Comparison of ENCODE assay signal across 15 cellular contexts in the genomic region with DNA sequence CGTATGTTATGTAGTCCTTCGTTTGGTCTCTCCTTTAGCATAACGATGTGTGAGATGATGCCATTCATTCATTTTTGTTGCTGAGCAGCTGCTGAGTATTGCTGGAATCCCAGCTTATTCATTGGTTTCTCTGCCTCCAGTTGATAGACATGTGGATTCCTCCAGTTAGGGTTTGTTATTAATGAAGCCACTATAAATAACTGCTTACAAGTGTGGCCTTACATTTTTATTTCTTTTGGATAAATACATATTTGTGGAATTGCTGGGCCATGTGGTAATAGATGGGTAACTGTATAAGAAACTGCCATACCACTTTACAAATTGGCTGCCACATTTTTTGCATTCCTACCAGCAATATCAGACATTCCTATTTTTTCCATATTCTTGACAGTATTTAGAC.
"Had no signal": no experiment of that assay in that cellular context is flagged by ENCODE, and none has a peak within 500 bp of the region (broad histone marks: within the 10 kb centered on the region; RNA-seq: fewer than 3 reads in every experiment).

No MANE protein-coding gene starts in this region.

- H3K27ac ChIP-seq: cardiac muscle cell, gastrocnemius medialis, left ventricle myocardium inferior, testis, WERI-Rb-1 had no signal

- H3K27me3 ChIP-seq: testis had no signal

- H3K4me3 Mint-ChIP-seq: neural crest cell; stimulated activated naive CD8-positive, alpha-beta T cell treated with anti-CD3 and anti-CD28 coated beads, Interleukin-15, Interleukin-2, amounts not matched to agents 100 ng/mL and 50 ng/mL, for 24 hours had no signal

- H3K4me3 ChIP-seq: cardiac muscle cell, gastrocnemius medialis, heart right ventricle, left ventricle myocardium inferior, testis had no signal

- FAIRE-seq: colon, keratinocyte had no signal

- H3K27me3 Mint-ChIP-seq: stimulated activated naive CD8-positive, alpha-beta T cell treated with anti-CD3 and anti-CD28 coated beads, Interleukin-15, Interleukin-2, amounts not matched to agents 100 ng/mL and 50 ng/mL, for 24 hours had no signal

- H3K36me3 ChIP-seq: cardiac muscle cell, gastrocnemius medialis, WERI-Rb-1 had no signal

- H3K9me3 ChIP-seq: gastrocnemius medialis, heart right ventricle, left ventricle myocardium inferior, testis had no signal

- H3K4me1 ChIP-seq: gastrocnemius medialis had no signal

- DNase-seq: activated CD4-positive, alpha-beta T cell treated with anti-CD3 and anti-CD28 coated beads for 48 hours; activated gamma-delta T cell treated with Interleukin-2 at 50 U/mL for 16 hours; gastrocnemius medialis; heart right ventricle; left ventricle myocardium inferior; mesenchymal stem cell; stimulated activated CD4-positive, alpha-beta T cell treated with anti-CD3 and anti-CD28 coated beads, Interleukin-2, amount 100 ng/mL, for 48 hours; T1000; testis; WERI-Rb-1 had no signal

- ATAC-seq: gastrocnemius medialis, heart right ventricle had no signal

- H3K27ac Mint-ChIP-seq: stimulated activated naive CD8-positive, alpha-beta T cell treated with anti-CD3 and anti-CD28 coated beads, Interleukin-15, Interleukin-2, amounts not matched to agents 100 ng/mL and 50 ng/mL, for 24 hours had no signal
